In the genomic region with DNA sequence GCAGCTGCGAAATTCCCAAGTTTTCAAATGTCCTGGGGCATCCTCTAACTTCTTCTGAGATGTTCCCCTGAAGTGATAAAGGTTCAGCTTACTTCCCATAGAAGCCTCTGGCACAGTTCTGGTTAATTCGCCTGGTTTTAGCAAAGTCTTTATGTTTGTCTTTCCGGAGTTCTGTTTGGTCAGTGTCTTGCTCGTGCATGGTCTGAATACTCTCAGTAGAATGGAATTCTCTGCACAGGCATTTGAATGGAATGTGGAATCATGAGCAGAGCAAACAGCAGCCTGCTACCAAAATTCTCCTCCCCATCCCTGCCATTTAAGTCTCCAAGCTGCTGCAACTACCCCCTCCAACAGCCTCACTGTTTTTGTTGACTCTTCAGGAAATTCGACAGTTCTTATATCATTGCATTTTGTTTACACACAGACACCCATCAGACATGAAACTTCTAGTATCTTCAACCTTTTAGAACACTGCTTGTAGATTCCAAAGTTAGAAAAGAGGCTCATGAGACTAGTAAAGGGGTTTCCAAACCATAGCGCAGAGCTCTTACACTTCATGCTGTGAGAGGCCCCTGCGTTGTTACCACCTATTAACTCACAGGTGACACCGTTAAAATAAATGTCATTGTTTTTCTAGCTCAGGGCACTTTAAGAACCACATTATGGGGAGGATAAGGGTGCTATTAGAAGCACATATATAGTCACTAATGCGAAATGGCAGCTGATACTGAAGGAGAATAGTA, we compare ENCODE assay signal across 2 cellular contexts.
TF ChIP-seq lines count a peak whose summit lies in the region.

No MANE protein-coding gene starts in this region.

TF ChIP-seq in A549, 52 proteins besides CTCF, POLR2A, EP300 and RAD21 (continued from another document):
- TF ChIP-seq, protein P1, sequence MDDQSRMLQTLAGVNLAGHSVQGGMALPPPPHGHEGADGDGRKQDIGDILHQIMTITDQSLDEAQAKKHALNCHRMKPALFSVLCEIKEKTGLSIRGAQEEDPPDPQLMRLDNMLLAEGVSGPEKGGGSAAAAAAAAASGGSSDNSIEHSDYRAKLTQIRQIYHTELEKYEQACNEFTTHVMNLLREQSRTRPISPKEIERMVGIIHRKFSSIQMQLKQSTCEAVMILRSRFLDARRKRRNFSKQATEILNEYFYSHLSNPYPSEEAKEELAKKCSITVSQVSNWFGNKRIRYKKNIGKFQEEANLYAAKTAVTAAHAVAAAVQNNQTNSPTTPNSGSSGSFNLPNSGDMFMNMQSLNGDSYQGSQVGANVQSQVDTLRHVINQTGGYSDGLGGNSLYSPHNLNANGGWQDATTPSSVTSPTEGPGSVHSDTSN (IDR thresholded peaks at IDR 0.05): 0 out of 2 replicates have a peak, but pooled peaks have one; percentile 19
- TF ChIP-seq ZSCAN20 (CRISPR knock-in tag; IDR thresholded peaks at IDR 0.05) (no peak), FOSB (CRISPR knock-in tag; IDR thresholded peaks at IDR 0.05) (no peak), MAZ (IDR thresholded peaks at IDR 0.05; ENCODE audit: borderline replicate concordance, low read depth, low read length) (no peak), BHLHE40 (IDR thresholded peaks at IDR 0.05; ENCODE audit: low read depth, low read length) (peak; percentile 35; the same call in 1 of the 2 replicates), RNF2 (IDR thresholded peaks at IDR 0.05; ENCODE audit: borderline replicate concordance, low read depth) (no peak), JUNB (IDR thresholded peaks at IDR 0.05) (peak; percentile 71), HOXB13 (CRISPR knock-in tag; IDR thresholded peaks at IDR 0.05; ENCODE audit: low read depth) (no peak), TP53 (CRISPR knock-in tag; IDR thresholded peaks at IDR 0.05) (no peak), NPAS2 (CRISPR knock-in tag; IDR thresholded peaks at IDR 0.05; ENCODE audit: borderline replicate concordance) (no peak), ZC3H11A (IDR thresholded peaks at IDR 0.05) (no peak), FOSL2 (IDR thresholded peaks at IDR 0.05) (no peak), FOSL2 (CRISPR knock-in tag; IDR thresholded peaks at IDR 0.05) (peak; percentile 76), FOXS1 (CRISPR knock-in tag; IDR thresholded peaks at IDR 0.05) (no peak), NFE2L2 (conservative IDR thresholded peaks at IDR 0.05; ENCODE audit: low read length) (no peak), JUN (IDR thresholded peaks at IDR 0.05) (peak; percentile 60 to 79; a peak in 3 of 5 replicates), HDAC2 (IDR thresholded peaks at IDR 0.05) (no peak), CHD2 (IDR thresholded peaks at IDR 0.05; ENCODE audit: low read length, partially characterized antibody) (no peak), KDM5A (IDR thresholded peaks at IDR 0.05) (no peak), SMC3 (IDR thresholded peaks at IDR 0.05) (peak; percentile 47; the same call in 1 of the 3 replicates), MYC (IDR thresholded peaks at IDR 0.05; ENCODE audit: borderline replicate concordance, low read length) (no peak), POLR2AphosphoS2 (conservative IDR thresholded peaks at IDR 0.05; ENCODE audit: low read length) (no peak), RFX5 (IDR thresholded peaks at IDR 0.05) (no peak), CBX8 (IDR thresholded peaks at IDR 0.05) (no peak), CEBPB (IDR thresholded peaks at IDR 0.05) (peak in 1 of 2 experiments; percentile 38; a peak in 2 of 4 replicates), HEYL (CRISPR knock-in tag; IDR thresholded peaks at IDR 0.05) (no peak)
- TF ChIP-seq, protein P2, sequence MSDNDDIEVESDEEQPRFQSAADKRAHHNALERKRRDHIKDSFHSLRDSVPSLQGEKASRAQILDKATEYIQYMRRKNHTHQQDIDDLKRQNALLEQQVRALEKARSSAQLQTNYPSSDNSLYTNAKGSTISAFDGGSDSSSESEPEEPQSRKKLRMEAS (IDR thresholded peaks at IDR 0.05): peak; percentile 82
- TF ChIP-seq, protein P3, sequence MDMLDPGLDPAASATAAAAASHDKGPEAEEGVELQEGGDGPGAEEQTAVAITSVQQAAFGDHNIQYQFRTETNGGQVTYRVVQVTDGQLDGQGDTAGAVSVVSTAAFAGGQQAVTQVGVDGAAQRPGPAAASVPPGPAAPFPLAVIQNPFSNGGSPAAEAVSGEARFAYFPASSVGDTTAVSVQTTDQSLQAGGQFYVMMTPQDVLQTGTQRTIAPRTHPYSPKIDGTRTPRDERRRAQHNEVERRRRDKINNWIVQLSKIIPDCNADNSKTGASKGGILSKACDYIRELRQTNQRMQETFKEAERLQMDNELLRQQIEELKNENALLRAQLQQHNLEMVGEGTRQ (IDR thresholded peaks at IDR 0.05): no peak
- TF ChIP-seq, protein P4, sequence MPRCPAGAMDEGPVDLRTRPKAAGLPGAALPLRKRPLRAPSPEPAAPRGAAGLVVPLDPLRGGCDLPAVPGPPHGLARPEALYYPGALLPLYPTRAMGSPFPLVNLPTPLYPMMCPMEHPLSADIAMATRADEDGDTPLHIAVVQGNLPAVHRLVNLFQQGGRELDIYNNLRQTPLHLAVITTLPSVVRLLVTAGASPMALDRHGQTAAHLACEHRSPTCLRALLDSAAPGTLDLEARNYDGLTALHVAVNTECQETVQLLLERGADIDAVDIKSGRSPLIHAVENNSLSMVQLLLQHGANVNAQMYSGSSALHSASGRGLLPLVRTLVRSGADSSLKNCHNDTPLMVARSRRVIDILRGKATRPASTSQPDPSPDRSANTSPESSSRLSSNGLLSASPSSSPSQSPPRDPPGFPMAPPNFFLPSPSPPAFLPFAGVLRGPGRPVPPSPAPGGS (IDR thresholded peaks at IDR 0.05): no peak
TF ChIP-seq in A549: peak in this region for 9.

TF ChIP-seq in HepG2, 621 proteins besides CTCF, POLR2A, EP300 and RAD21 (continued from another document and continues in another):
- no peak for TF ChIP-seq ZBTB25 (CRISPR knock-in tag; IDR thresholded peaks at IDR 0.05)
- no peak for TF ChIP-seq SCMH1 (CRISPR knock-in tag; IDR thresholded peaks at IDR 0.05; ENCODE audit: borderline replicate concordance)
- TF ChIP-seq POLR2AphosphoS2 (IDR thresholded peaks at IDR 0.05; ENCODE audit: low read depth, low read length): no peak
- TF ChIP-seq ZNF652 (CRISPR knock-in tag; IDR thresholded peaks at IDR 0.05; ENCODE audit: borderline replicate concordance, low read depth): peak; percentile 95
- TF ChIP-seq, protein P5, sequence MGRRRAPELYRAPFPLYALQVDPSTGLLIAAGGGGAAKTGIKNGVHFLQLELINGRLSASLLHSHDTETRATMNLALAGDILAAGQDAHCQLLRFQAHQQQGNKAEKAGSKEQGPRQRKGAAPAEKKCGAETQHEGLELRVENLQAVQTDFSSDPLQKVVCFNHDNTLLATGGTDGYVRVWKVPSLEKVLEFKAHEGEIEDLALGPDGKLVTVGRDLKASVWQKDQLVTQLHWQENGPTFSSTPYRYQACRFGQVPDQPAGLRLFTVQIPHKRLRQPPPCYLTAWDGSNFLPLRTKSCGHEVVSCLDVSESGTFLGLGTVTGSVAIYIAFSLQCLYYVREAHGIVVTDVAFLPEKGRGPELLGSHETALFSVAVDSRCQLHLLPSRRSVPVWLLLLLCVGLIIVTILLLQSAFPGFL (CRISPR knock-in tag; IDR thresholded peaks at IDR 0.05): no peak
- TF ChIP-seq HNF4A (CRISPR knock-in tag; IDR thresholded peaks at IDR 0.05): peak; percentile 7; the same call in 1 of the 2 replicates
- TF ChIP-seq ZNF136 (CRISPR knock-in tag; IDR thresholded peaks at IDR 0.05; ENCODE audit: low read depth): no peak
- TF ChIP-seq LCORL (IDR thresholded peaks at IDR 0.05): peak; percentile 55; the same call in 1 of the 2 replicates
- TF ChIP-seq LCORL (CRISPR knock-in tag; IDR thresholded peaks at IDR 0.05): peak; percentile 90
- no peak for TF ChIP-seq ZNF510 (CRISPR knock-in tag; IDR thresholded peaks at IDR 0.05; ENCODE audit: low read depth)
- TF ChIP-seq NFRKB (IDR thresholded peaks at IDR 0.05): no peak
- TF ChIP-seq, protein P6, sequence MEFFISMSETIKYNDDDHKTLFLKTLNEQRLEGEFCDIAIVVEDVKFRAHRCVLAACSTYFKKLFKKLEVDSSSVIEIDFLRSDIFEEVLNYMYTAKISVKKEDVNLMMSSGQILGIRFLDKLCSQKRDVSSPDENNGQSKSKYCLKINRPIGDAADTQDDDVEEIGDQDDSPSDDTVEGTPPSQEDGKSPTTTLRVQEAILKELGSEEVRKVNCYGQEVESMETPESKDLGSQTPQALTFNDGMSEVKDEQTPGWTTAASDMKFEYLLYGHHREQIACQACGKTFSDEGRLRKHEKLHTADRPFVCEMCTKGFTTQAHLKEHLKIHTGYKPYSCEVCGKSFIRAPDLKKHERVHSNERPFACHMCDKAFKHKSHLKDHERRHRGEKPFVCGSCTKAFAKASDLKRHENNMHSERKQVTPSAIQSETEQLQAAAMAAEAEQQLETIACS (CRISPR knock-in tag; IDR thresholded peaks at IDR 0.05): no peak
- TF ChIP-seq ZNF431 (CRISPR knock-in tag; IDR thresholded peaks at IDR 0.05; ENCODE audit: borderline replicate concordance, low read depth): no peak
- peak; percentile 70; the same call in 1 of the 2 replicates for TF ChIP-seq ETV5 (CRISPR knock-in tag; IDR thresholded peaks at IDR 0.05; ENCODE audit: borderline replicate concordance)
- TF ChIP-seq ZHX1 (CRISPR knock-in tag; IDR thresholded peaks at IDR 0.05; ENCODE audit: low read depth): 0 out of 2 replicates have a peak, but pooled peaks have one; percentile 20
- TF ChIP-seq FOXA1 (IDR thresholded peaks at IDR 0.05): no peak
- TF ChIP-seq FOXA1 (CRISPR knock-in tag; IDR thresholded peaks at IDR 0.05): peak; percentile 38
- TF ChIP-seq ZNF382 (CRISPR knock-in tag; IDR thresholded peaks at IDR 0.05; ENCODE audit: borderline replicate concordance): no peak
- peak; percentile 34 for TF ChIP-seq ZEB1 (IDR thresholded peaks at IDR 0.05; ENCODE audit: insufficient replicate concordance, low read depth)
- TF ChIP-seq ZNF224 (CRISPR knock-in tag; IDR thresholded peaks at IDR 0.05): no peak
- TF ChIP-seq MATR3 (CRISPR knock-in tag; IDR thresholded peaks at IDR 0.05): no peak
- TF ChIP-seq, protein P7, sequence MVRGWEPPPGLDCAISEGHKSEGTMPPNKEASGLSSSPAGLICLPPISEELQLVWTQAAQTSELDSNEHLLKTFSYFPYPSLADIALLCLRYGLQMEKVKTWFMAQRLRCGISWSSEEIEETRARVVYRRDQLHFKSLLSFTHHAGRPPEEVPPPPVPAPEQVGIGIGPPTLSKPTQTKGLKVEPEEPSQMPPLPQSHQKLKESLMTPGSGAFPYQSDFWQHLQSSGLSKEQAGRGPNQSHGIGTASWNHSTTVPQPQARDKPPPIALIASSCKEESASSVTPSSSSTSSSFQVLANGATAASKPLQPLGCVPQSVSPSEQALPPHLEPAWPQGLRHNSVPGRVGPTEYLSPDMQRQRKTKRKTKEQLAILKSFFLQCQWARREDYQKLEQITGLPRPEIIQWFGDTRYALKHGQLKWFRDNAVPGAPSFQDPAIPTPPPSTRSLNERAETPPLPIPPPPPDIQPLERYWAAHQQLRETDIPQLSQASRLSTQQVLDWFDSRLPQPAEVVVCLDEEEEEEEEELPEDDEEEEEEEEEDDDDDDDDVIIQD (CRISPR knock-in tag; IDR thresholded peaks at IDR 0.05; ENCODE audit: low read depth): no peak
- TF ChIP-seq FOSL2 (CRISPR knock-in tag; IDR thresholded peaks at IDR 0.05): peak; percentile 56
- peak; percentile 47; the same call in 1 of the 2 replicates for TF ChIP-seq PITX1 (CRISPR knock-in tag; IDR thresholded peaks at IDR 0.05)
- TF ChIP-seq, protein P4 (CRISPR knock-in tag; IDR thresholded peaks at IDR 0.05): no peak
- TF ChIP-seq ZNF619 (CRISPR knock-in tag; IDR thresholded peaks at IDR 0.05): no peak
- TF ChIP-seq ATF2 (CRISPR knock-in tag; IDR thresholded peaks at IDR 0.05): peak; percentile 46; the same call in 1 of the 2 replicates
- TF ChIP-seq THYN1 (CRISPR knock-in tag; IDR thresholded peaks at IDR 0.05; ENCODE audit: borderline replicate concordance, low read depth): no peak
- TF ChIP-seq NCOA2 (CRISPR knock-in tag; IDR thresholded peaks at IDR 0.05): peak; percentile 20; the same call in 1 of the 2 replicates
- peak; percentile 96 for TF ChIP-seq TEAD3 (CRISPR knock-in tag; optimal IDR thresholded peaks at IDR 0.05; ENCODE audit: borderline replicate concordance)
- 0 out of 2 replicates have a peak, but pooled peaks have one; percentile 25 for TF ChIP-seq JUND (CRISPR knock-in tag; IDR thresholded peaks at IDR 0.05)
- TF ChIP-seq ZNF383 (CRISPR knock-in tag; IDR thresholded peaks at IDR 0.05; ENCODE audit: borderline replicate concordance): no peak
- TF ChIP-seq CHCHD3 (CRISPR knock-in tag; IDR thresholded peaks at IDR 0.05): no peak
